In genomic region chr1:64527191-64527590, GRCh38 we compare ENCODE assay signal across 26 cellular contexts. TPM values are rescaled to one million over a fixed set of nuclear protein-coding genes. Genes with fewer than 3 reads are reported as not detected.
DNase-seq lines count a peak whose midpoint lies in the region; ATAC-seq and TF ChIP-seq lines count a peak whose summit lies in the region.
"Had no signal": no experiment of that assay in that cellular context is flagged by ENCODE, and none has a peak within 500 bp of the region (broad histone marks: within the 10 kb centered on the region; RNA-seq: fewer than 3 reads in every experiment).

No MANE protein-coding gene starts in this region.

- H3K4me3 ChIP-seq in A673 (ENCODE audit: low read depth, low read length, poor library complexity, severe bottlenecking) (no peak overlapping the region), IMR-90 (ENCODE audit: insufficient read depth, low read depth, low read length) (no peak overlapping the region), adipocyte (ENCODE audit: low read length) (no peak overlapping the region)
- H3K4me3 ChIP-seq: ascending aorta, dorsolateral prefrontal cortex, HAP-1, pancreas, sigmoid colon had no signal

- H3K9ac ChIP-seq in IMR-90 (ENCODE audit: low read depth, low read length) (no peak overlapping the region), adipocyte (ENCODE audit: low read length) (peak overlapping the region; percentile 66)

- TF ChIP-seq RAD21 in IMR-90 (IDR thresholded peaks at IDR 0.05; ENCODE audit: low read length), result no peak

- H2AFZ ChIP-seq in IMR-90 (replicated peaks; ENCODE audit: low read length, poor library complexity), result no peak overlapping the region

- H3K9me1 ChIP-seq in IMR-90 (ENCODE audit: insufficient read depth, low read length), result no peaks in the 10 kb centered on the region; the same call in 1 of the 2 replicates

- dilution Hi-C loops in IMR-90 (cut with HindIII; ENCODE audit: low sequenced_read_pairs, unreplicated experiment), result no loop called here

- H2BK120ac ChIP-seq in IMR-90 (ENCODE audit: low read depth, low read length), result no peak overlapping the region

- no peaks in the 10 kb centered on the region for H3K36me3 Mint-ChIP-seq in naive thymus-derived CD8-positive, alpha-beta T cell
- H3K36me3 Mint-ChIP-seq: natural killer cell had no signal

- no peak overlapping the region for H2BK5ac ChIP-seq in IMR-90 (ENCODE audit: low read depth, low read length, poor library complexity, severe bottlenecking)

- WGBS in IMR-90 (ENCODE audit: extremely low coverage in 2 of 2, insufficient read length in 1 of 2), 2 experiments, result no CpG with 5 or more reads among the region's 8 CpGs

- no peak overlapping the region for H2AK9ac ChIP-seq in IMR-90 (replicated peaks; ENCODE audit: low read depth, low read length, poor library complexity)

- H3K9me3 Mint-ChIP-seq in naive thymus-derived CD8-positive, alpha-beta T cell, result no peaks in the 10 kb centered on the region
- H3K9me3 Mint-ChIP-seq: activated T-helper 2 cell treated with anti-CD3 and anti-CD28 coated beads, Interferon-gamma antibody, Interleukin-2, Interleukin-4, amounts not matched to agents 10 μg/mL and 5 μg/mL and 100 μg/mL, durations not matched to agents 14 hours and 24 hours and 36 hours; natural killer cell; T-helper 2 cell treated with Interferon-gamma antibody and Interleukin-4, amounts not matched to agents 5 μg/mL and 100 μg/mL, for 36 hours had no signal

- H4K5ac ChIP-seq in IMR-90 (ENCODE audit: low read depth, low read length), result no peak overlapping the region

- no peak overlapping the region for H3K18ac ChIP-seq in IMR-90 (ENCODE audit: low read depth, low read length)

- H4K8ac ChIP-seq in IMR-90 (ENCODE audit: low read depth in 2 of 2, low read length in 2 of 2), result no peak overlapping the region

- no peak overlapping the region for H3K4me2 ChIP-seq in IMR-90 (ENCODE audit: low read depth, low read length)

- H3K4me1 Mint-ChIP-seq in naive thymus-derived CD8-positive, alpha-beta T cell, result peaks cover 8 to 40% (median 27%) of the 10 kb centered on the region in 4 donors
- H3K4me1 Mint-ChIP-seq: natural killer cell had no signal

- CTCF ChIA-PET in A673 (lab: Charles Lee) (no interaction called here), IMR-90 (lab: Yijun Ruan, JAX) (interaction anchor here (0.5 kb wide), 1 partner anchor 116 kb away, joined by 3 read pairs; no protein-coding TSS in a partner anchor)

- no peak overlapping the region for H3K56ac ChIP-seq in IMR-90 (ENCODE audit: extremely low read depth, insufficient read depth, low read length)

- no peak overlapping the region for H3K4ac ChIP-seq in IMR-90 (ENCODE audit: low read depth, low read length)

- no peak for ATAC-seq in IMR-90 (ENCODE audit: low read depth)
- ATAC-seq in naive thymus-derived CD8-positive, alpha-beta T cell, result peak; percentile 95 to 96
- ATAC-seq in HG02610 (IDR thresholded peaks at IDR 0.05; ENCODE audit: unreplicated experiment), result no peak
- ATAC-seq: natural killer cell, pancreas had no signal

- POLR2A ChIA-PET in A673 (lab: Charles Lee; ENCODE audit: low non-redundant PET), result no interaction called here
- POLR2A ChIA-PET in IMR-90 (lab: Charles Lee; ENCODE audit: unreplicated experiment), result no interaction called here
- POLR2A ChIA-PET in naive thymus-derived CD8-positive, alpha-beta T cell (lab: Charles Lee), result no interaction called here

- no peaks in the 10 kb centered on the region for H3K9me3 ChIP-seq in A673 (ENCODE audit: low read depth, low read length, poor library complexity, severe bottlenecking)
- H3K9me3 ChIP-seq in IMR-90 (ENCODE audit: control insufficient read depth, insufficient read depth, low read length), result no peaks in the 10 kb centered on the region
- no peaks in the 10 kb centered on the region for H3K9me3 ChIP-seq in adipocyte (ENCODE audit: control insufficient read depth, low read length)
- H3K9me3 ChIP-seq: ascending aorta, HAP-1, pancreas, sigmoid colon had no signal

- no peak overlapping the region for H3K23ac ChIP-seq in IMR-90 (ENCODE audit: low read depth, low read length)

- peak overlapping the region in 9 of 10 donors; percentile 31 to 75 (median 59) for H3K4me3 Mint-ChIP-seq in naive thymus-derived CD8-positive, alpha-beta T cell
- H3K4me3 Mint-ChIP-seq: natural killer cell; T-helper 2 cell treated with Interferon-gamma antibody and Interleukin-4, amounts not matched to agents 5 μg/mL and 100 μg/mL, for 36 hours had no signal

- intact Hi-C loops in A673 (cut with micrococcal nuclease; ENCODE audit: unreplicated experiment), result no loop called here
- intact Hi-C loops in IMR-90 (cut with micrococcal nuclease), result no loop called here

- H3K14ac ChIP-seq in IMR-90 (replicated peaks; ENCODE audit: low read depth, low read length), result peak overlapping the region; percentile 78; the same call in 1 of the 2 replicates

- H4K91ac ChIP-seq in IMR-90 (ENCODE audit: insufficient read depth, low read depth, low read length), result no peak overlapping the region

- in situ Hi-C loops in IMR-90 (cut with MboI; ENCODE audit: low sequenced_read_pairs), result no loop called here

- H3K27ac Mint-ChIP-seq in naive thymus-derived CD8-positive, alpha-beta T cell, result peak overlapping the region in 7 of 10 donors; percentile 0 to 69 (median 44)
- H3K27ac Mint-ChIP-seq: activated T-helper 2 cell treated with anti-CD3 and anti-CD28 coated beads, Interferon-gamma antibody, Interleukin-2, Interleukin-4, amounts not matched to agents 10 μg/mL and 5 μg/mL and 100 μg/mL, durations not matched to agents 14 hours and 24 hours and 36 hours; natural killer cell; T-helper 2 cell treated with Interferon-gamma antibody and Interleukin-4, amounts not matched to agents 5 μg/mL and 100 μg/mL, for 36 hours had no signal

- TF ChIP-seq POLR2A in IMR-90 (IDR thresholded peaks at IDR 0.05; ENCODE audit: low read depth, low read length), result no peak

- no peak overlapping the region for H2BK15ac ChIP-seq in IMR-90 (ENCODE audit: low read depth, low read length)

- H2BK20ac ChIP-seq in IMR-90 (ENCODE audit: low read depth, low read length), result no peak overlapping the region

- TF ChIP-seq CTCF in A673 (conservative IDR thresholded peaks at IDR 0.05; ENCODE audit: low read depth, low read length), result no peak
- no peak for TF ChIP-seq CTCF in IMR-90 (conservative IDR thresholded peaks at IDR 0.05; ENCODE audit: low read depth, low read length)

- H4K20me1 ChIP-seq in IMR-90 (ENCODE audit: insufficient read depth, low read length), result no peaks in the 10 kb centered on the region

- no peak overlapping the region for H2AK5ac ChIP-seq in IMR-90 (ENCODE audit: low read depth, low read length)

- BruUV-seq in A673 (replicated peaks; lab: Mats Ljungman, UMichigan), result no TSS peak
- BruUV-seq in IMR-90 (replicated peaks; lab: Mats Ljungman, UMichigan), result no TSS peak

- DNase-seq in A673 (ENCODE audit: low spot score), result no peak
- DNase-seq in IMR-90, result no peak
- DNase-seq in adipocyte (ENCODE audit: low read depth), result no peak
- DNase-seq in naive thymus-derived CD8-positive, alpha-beta T cell, result peak in 6 of 10 donors; percentile 6 to 49 (median 27)
- DNase-seq in DMS153 (lab: John Stamatoyannopoulos, UW), result no peak
- no peak for DNase-seq in EL
- DNase-seq in T-helper 9 cell, result no peak
- DNase-seq: activated CD4-positive, CD25-positive, alpha-beta regulatory T cell; C1 segment of cervical spinal cord; dorsolateral prefrontal cortex; head of caudate nucleus; KBM-7; natural killer cell; NCI-H1436 treated with DMSO at 0.1 percent for 48 hours; NCI-H510A treated with DMSO at 0.1 percent for 48 hours; pancreas; sigmoid colon; stimulated activated CD4-positive, alpha-beta T cell treated with anti-CD3 and anti-CD28 coated beads, Interleukin-15, amount 100 ng/mL, for 24 hours; stimulated activated CD8-positive, alpha-beta memory T cell treated with anti-CD3 and anti-CD28 coated beads, Interleukin-4, amount 100 ng/mL, for 48 hours; substantia nigra had no signal

- H3K4me1 ChIP-seq in A673 (ENCODE audit: insufficient read depth, low read length, poor library complexity, severe bottlenecking), result peaks cover 79% of the 10 kb centered on the region
- H3K4me1 ChIP-seq in IMR-90 (ENCODE audit: control insufficient read depth, insufficient read depth, low read length), result 0 out of 2 replicates have a peak, but pooled peaks cover 3% of the 10 kb centered on the region
- H3K4me1 ChIP-seq in adipocyte (ENCODE audit: control insufficient read depth, insufficient read depth, low read length), result peaks cover 43% of the 10 kb centered on the region
- H3K4me1 ChIP-seq: pancreas had no signal

- H3K27ac ChIP-seq in A673 (ENCODE audit: low read depth, low read length, poor library complexity, severe bottlenecking) (peak overlapping the region; percentile 32), IMR-90 (ENCODE audit: insufficient read depth, low read length) (no peak overlapping the region)
- H3K27ac ChIP-seq: pancreas, sigmoid colon had no signal

- H3K79me1 ChIP-seq in IMR-90 (ENCODE audit: low read depth in 1 of 2, low read length in 2 of 2), result no peaks in the 10 kb centered on the region; a peak in 1 of 4 replicates

- H3K27me3 ChIP-seq in A673 (replicated peaks; ENCODE audit: insufficient read depth, low read depth, low read length, poor library complexity), result no peaks in the 10 kb centered on the region
- H3K27me3 ChIP-seq in IMR-90 (ENCODE audit: control insufficient read depth, insufficient read depth, low read length), result no peaks in the 10 kb centered on the region
- H3K27me3 ChIP-seq in adipocyte (replicated peaks; ENCODE audit: control insufficient read depth, insufficient read depth, low read length), result no peaks in the 10 kb centered on the region
- H3K27me3 ChIP-seq: ascending aorta, dorsolateral prefrontal cortex, pancreas, sigmoid colon had no signal

- H3K36me3 ChIP-seq in A673 (ENCODE audit: insufficient read depth, low read length, poor library complexity, severe bottlenecking) (no peaks in the 10 kb centered on the region), IMR-90 (ENCODE audit: control insufficient read depth, insufficient read depth, low read length) (no peaks in the 10 kb centered on the region), adipocyte (ENCODE audit: control insufficient read depth, insufficient read depth, low read length, severe bottlenecking) (no peaks in the 10 kb centered on the region)
- H3K36me3 ChIP-seq: ascending aorta, HAP-1, pancreas, sigmoid colon had no signal

- H3K27me3 Mint-ChIP-seq in naive thymus-derived CD8-positive, alpha-beta T cell, result no peaks in the 10 kb centered on the region

TF ChIP-seq in IMR-90, 13 proteins besides CTCF, POLR2A, EP300 and RAD21:
- TF ChIP-seq CEBPB (IDR thresholded peaks at IDR 0.05; ENCODE audit: low read depth, low read length), result 0 out of 2 replicates have a peak, but pooled peaks have one; percentile 11
- no peak for TF ChIP-seq MAFK (IDR thresholded peaks at IDR 0.05; ENCODE audit: low read depth, low read length)

RNA-seq across cellular contexts. Expression of gene CACHD1, which starts 57.3 kb away (rescaled TPM):
- total RNA-seq in A673 (2021) (39.2 and 42.6 TPM in 2 replicates), IMR-90 (2012; rRNA removed) (5.6 and 5.9 TPM in 2 replicates)
- polyA plus RNA-seq in IMR-90 (2012; rRNA removed), result 2.5 and 2.9 TPM in 2 replicates
- polyA plus RNA-seq in IMR-90 (2012; cell fraction: cytosol; rRNA removed), result 1.0 TPM in 2 replicates
- 1.2 and 3.7 TPM in 2 replicates for polyA plus RNA-seq in IMR-90 (2012; cell fraction: nucleus; rRNA removed; ENCODE audit: low replicate concordance)
- total RNA-seq in naive thymus-derived CD8-positive, alpha-beta T cell, result 1 to 10 TPM; 4.9 to 5.2 TPM
- polyA plus RNA-seq in naive thymus-derived CD8-positive, alpha-beta T cell, result 1 to 10 TPM in 2 of 3 donors, under 1 TPM in 1; 0.80 to 3.3 (median 2.2) TPM
- total RNA-seq: HT-29, natural killer cell had no signal

Comparison
In these comparisons a context has a peak if more than half of its experiments do, and no peak if none do; other contexts are left out.
1. DNase-seq: peak in naive thymus-derived CD8-positive, alpha-beta T cell (6 of 10); none in A673 (single experiment), IMR-90 (single experiment), adipocyte (single experiment), DMS153 (single experiment), EL (single experiment) and T-helper 9 cell (single experiment).
2. ATAC-seq: peak in naive thymus-derived CD8-positive, alpha-beta T cell (2 of 2); none in IMR-90 (single experiment) and HG02610 (single experiment).